1 cellular context compared by ENCODE assay signal in the genomic region with DNA sequence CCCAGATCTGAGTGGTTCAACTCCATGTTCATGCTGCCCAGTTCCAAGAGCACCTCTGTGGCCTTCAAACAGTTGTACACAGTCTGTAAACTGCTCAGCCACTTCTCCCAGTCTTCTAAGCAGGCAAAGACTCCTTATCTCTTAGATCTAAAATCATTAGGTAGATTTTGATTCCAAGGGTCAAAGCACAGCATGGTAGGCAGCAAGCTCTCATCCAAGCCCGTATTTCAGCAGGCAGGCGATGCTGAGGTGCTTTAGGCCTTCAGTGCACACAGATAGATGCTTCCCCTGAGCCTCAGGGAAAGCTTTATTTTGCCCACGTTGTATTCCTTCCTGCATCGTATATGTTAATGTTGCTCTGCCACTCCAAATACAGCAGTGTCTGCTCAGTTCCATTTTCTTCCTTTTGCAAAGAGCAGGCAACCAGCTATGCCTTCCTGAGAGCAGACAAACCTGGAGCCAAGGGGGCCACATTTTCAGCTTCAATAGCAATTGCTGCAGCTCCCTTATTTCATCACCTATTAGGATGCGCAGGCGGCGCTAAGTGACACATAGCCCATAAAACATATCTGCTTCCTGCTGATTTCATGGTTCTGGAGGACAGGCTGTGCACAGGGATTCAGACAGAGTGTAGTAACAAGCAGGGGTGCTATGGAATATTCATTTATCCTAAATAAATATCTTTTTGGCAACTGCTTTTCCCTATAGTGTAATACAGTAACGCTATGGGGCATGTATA.
TF ChIP-seq lines count a peak whose summit lies in the region.

No MANE protein-coding gene starts in this region.

TF ChIP-seq in HEK293, 187 proteins besides CTCF, POLR2A, EP300 and RAD21 (continued from another document):
- TF ChIP-seq, protein P1, sequence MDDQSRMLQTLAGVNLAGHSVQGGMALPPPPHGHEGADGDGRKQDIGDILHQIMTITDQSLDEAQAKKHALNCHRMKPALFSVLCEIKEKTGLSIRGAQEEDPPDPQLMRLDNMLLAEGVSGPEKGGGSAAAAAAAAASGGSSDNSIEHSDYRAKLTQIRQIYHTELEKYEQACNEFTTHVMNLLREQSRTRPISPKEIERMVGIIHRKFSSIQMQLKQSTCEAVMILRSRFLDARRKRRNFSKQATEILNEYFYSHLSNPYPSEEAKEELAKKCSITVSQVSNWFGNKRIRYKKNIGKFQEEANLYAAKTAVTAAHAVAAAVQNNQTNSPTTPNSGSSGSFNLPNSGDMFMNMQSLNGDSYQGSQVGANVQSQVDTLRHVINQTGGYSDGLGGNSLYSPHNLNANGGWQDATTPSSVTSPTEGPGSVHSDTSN (CRISPR knock-in tag; IDR thresholded peaks at IDR 0.05) = no peak
- TF ChIP-seq MEIS1 (CRISPR knock-in tag; IDR thresholded peaks at IDR 0.05; ENCODE audit: borderline replicate concordance) (no peak), ZNF530 (tag by site-specific recombination; IDR thresholded peaks at IDR 0.05; ENCODE audit: low read depth) (no peak), ZIC2 (tag by site-specific recombination; IDR thresholded peaks at IDR 0.05) (peak; percentile 64), SP2 (tag by site-specific recombination; IDR thresholded peaks at IDR 0.05) (no peak), ZNF660 (tag by site-specific recombination; IDR thresholded peaks at IDR 0.05) (0 out of 2 replicates have a peak, but pooled peaks have one; percentile 29), OSR2 (tag by site-specific recombination; IDR thresholded peaks at IDR 0.05) (0 out of 2 replicates have a peak, but pooled peaks have one; percentile 23), BCL11B (tag by site-specific recombination; IDR thresholded peaks at IDR 0.05; ENCODE audit: low read depth) (no peak)
- TF ChIP-seq, protein P2, sequence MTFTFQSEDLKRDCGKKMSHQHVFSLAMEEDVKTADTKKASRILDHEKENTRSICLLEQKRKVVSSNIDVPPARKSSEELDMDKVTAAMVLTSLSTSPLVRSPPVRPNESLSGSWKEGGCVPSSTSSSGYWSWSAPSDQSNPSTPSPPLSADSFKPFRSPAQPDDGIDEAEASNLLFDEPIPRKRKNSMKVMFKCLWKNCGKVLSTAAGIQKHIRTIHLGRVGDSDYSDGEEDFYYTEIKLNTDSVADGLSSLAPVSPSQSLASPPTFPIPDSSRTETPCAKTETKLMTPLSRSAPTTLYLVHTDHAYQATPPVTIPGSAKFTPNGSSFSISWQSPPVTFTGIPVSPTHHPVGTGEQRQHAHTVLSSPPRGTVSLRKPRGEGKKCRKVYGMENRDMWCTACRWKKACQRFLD (tag by site-specific recombination; IDR thresholded peaks at IDR 0.05) = no peak
- TF ChIP-seq, protein P3, sequence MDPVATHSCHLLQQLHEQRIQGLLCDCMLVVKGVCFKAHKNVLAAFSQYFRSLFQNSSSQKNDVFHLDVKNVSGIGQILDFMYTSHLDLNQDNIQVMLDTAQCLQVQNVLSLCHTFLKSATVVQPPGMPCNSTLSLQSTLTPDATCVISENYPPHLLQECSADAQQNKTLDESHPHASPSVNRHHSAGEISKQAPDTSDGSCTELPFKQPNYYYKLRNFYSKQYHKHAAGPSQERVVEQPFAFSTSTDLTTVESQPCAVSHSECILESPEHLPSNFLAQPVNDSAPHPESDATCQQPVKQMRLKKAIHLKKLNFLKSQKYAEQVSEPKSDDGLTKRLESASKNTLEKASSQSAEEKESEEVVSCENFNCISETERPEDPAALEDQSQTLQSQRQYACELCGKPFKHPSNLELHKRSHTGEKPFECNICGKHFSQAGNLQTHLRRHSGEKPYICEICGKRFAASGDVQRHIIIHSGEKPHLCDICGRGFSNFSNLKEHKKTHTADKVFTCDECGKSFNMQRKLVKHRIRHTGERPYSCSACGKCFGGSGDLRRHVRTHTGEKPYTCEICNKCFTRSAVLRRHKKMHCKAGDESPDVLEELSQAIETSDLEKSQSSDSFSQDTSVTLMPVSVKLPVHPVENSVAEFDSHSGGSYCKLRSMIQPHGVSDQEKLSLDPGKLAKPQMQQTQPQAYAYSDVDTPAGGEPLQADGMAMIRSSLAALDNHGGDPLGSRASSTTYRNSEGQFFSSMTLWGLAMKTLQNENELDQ (tag by site-specific recombination; IDR thresholded peaks at IDR 0.05; ENCODE audit: low read depth) = no peak
